15 cellular contexts compared by ENCODE assay signal in the genomic region with DNA sequence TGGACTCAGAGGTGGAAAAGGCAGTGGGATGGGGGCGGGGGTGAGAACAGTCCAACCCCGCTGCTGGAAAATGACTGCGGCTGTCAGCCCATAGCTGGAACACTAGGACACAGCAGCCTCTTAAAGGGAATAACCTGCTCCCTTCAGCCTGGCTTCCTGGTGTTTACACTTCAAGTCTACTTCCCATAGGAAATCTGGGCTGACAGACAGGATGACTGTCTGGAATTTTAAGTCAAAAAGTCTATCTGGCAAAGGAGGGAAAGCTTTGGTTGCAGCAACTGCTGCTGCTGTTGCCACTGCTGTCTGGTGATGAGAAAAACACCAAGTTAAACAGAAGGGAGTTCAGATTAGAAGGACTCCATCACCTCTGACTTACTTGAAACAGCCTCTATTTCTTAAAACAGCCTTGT. TPM values are rescaled to one million over a fixed set of nuclear protein-coding genes. Genes with fewer than 3 reads are reported as not detected.
DNase-seq lines count a peak whose midpoint lies in the region; ATAC-seq and TF ChIP-seq lines count a peak whose summit lies in the region.
"Had no signal": no experiment of that assay in that cellular context is flagged by ENCODE, and none has a peak within 500 bp of the region (broad histone marks: within the 10 kb centered on the region; RNA-seq: fewer than 3 reads in every experiment).

No MANE protein-coding gene starts in this region.

- H3K79me2 ChIP-seq in PC-9 (ENCODE audit: low read depth) (peaks cover 100% of the 10 kb centered on the region), trophoblast cell (ENCODE audit: control insufficient read depth, insufficient read depth, low read length, poor library complexity) (peaks cover 10% of the 10 kb centered on the region)

- H4K12ac ChIP-seq in trophoblast cell (ENCODE audit: low read depth, low read length): no peak overlapping the region

- H3K27ac Mint-ChIP-seq in activated T-helper 1 cell treated with anti-CD3 and anti-CD28 coated beads, Interleukin-12 subunit alpha, Interleukin-12 subunit beta, Interleukin-2, Interleukin-4 antibody, amounts not matched to agents 30 ng/mL and 10 ng/mL and 1 ng/mL, durations not matched to agents 14 hours and 24 hours and 36 hours: no peak overlapping the region
- H3K27ac Mint-ChIP-seq: HFFc6 had no signal

- H2AFZ ChIP-seq in PC-9: no peak overlapping the region
- no peak overlapping the region for H2AFZ ChIP-seq in trophoblast cell (ENCODE audit: insufficient read depth, low read length, poor library complexity)

- peaks cover 2% of the 10 kb centered on the region for H3K79me1 ChIP-seq in trophoblast cell (ENCODE audit: low read length)

- no peak overlapping the region for H2AK5ac ChIP-seq in trophoblast cell (ENCODE audit: low read length)

- H3K9me3 ChIP-seq in PC-9 (ENCODE audit: insufficient read depth, low read depth) (no peaks in the 10 kb centered on the region), trophoblast cell (ENCODE audit: insufficient read depth, low read depth, low read length) (no peaks in the 10 kb centered on the region)
- H3K9me3 ChIP-seq: MG63, SJSA1 had no signal

- H3K18ac ChIP-seq in trophoblast cell (ENCODE audit: low read length): no peak overlapping the region

- H3K23ac ChIP-seq in trophoblast cell (ENCODE audit: low read length): no peak overlapping the region

- no peak overlapping the region for H2BK12ac ChIP-seq in trophoblast cell (ENCODE audit: low read length)

- no peaks in the 10 kb centered on the region for H3K9me2 ChIP-seq in PC-9 (ENCODE audit: insufficient read depth)

- H3K4me1 Mint-ChIP-seq in activated T-helper 1 cell treated with anti-CD3 and anti-CD28 coated beads, Interleukin-12 subunit alpha, Interleukin-12 subunit beta, Interleukin-2, Interleukin-4 antibody, amounts not matched to agents 30 ng/mL and 10 ng/mL and 1 ng/mL, durations not matched to agents 14 hours and 24 hours and 36 hours (ENCODE audit: low read depth): no peaks in the 10 kb centered on the region

- peaks cover 79% of the 10 kb centered on the region for H3K36me3 ChIP-seq in PC-9 (ENCODE audit: low read depth)
- H3K36me3 ChIP-seq in trophoblast cell (ENCODE audit: control insufficient read depth in 1 of 2, insufficient read depth in 2 of 2, low read length in 2 of 2): peaks cover 16 to 43% of the 10 kb centered on the region in 2 experiments
- H3K36me3 ChIP-seq: MG63, SJSA1 had no signal

- H3K4me1 ChIP-seq in PC-9 (replicated peaks; ENCODE audit: insufficient read depth) (peaks cover 20% of the 10 kb centered on the region), trophoblast cell (ENCODE audit: control insufficient read depth in 1 of 2, insufficient read depth in 2 of 2, low read length in 2 of 2) (peaks cover 0 to 12% of the 10 kb centered on the region in 2 experiments)
- H3K4me1 ChIP-seq: SJSA1 had no signal

- H3K4me2 ChIP-seq in PC-9: no peak overlapping the region
- no peak overlapping the region for H3K4me2 ChIP-seq in trophoblast cell (ENCODE audit: low read length)

- peaks cover 3% of the 10 kb centered on the region for H3K27me3 Mint-ChIP-seq in activated T-helper 1 cell treated with anti-CD3 and anti-CD28 coated beads, Interleukin-12 subunit alpha, Interleukin-12 subunit beta, Interleukin-2, Interleukin-4 antibody, amounts not matched to agents 30 ng/mL and 10 ng/mL and 1 ng/mL, durations not matched to agents 14 hours and 24 hours and 36 hours (ENCODE audit: insufficient read depth)

- WGBS in trophoblast cell (ENCODE audit: extremely low coverage, insufficient coverage, insufficient read length): no CpG with 5 or more reads among the region's 3 CpGs

- no peaks in the 10 kb centered on the region for H3K9me3 Mint-ChIP-seq in activated T-helper 1 cell treated with anti-CD3 and anti-CD28 coated beads, Interleukin-12 subunit alpha, Interleukin-12 subunit beta, Interleukin-2, Interleukin-4 antibody, amounts not matched to agents 30 ng/mL and 10 ng/mL and 1 ng/mL, durations not matched to agents 14 hours and 24 hours and 36 hours
- H3K9me3 Mint-ChIP-seq: HFFc6 had no signal

- no peak overlapping the region for H4K91ac ChIP-seq in trophoblast cell (ENCODE audit: low read depth, low read length)

- no peak overlapping the region for H2BK5ac ChIP-seq in trophoblast cell (ENCODE audit: low read depth, low read length, poor library complexity)

- CTCF ChIA-PET in PC-9 (lab: Charles Lee): no interaction called here

- peaks cover 75% of the 10 kb centered on the region for H4K20me1 ChIP-seq in PC-9 (ENCODE audit: insufficient read depth)

- intact Hi-C loops in PC-9 (cut with micrococcal nuclease; ENCODE audit: unreplicated experiment) (no loop called here), left ventricle myocardium superior (cut with micrococcal nuclease) (no loop called here)
- intact Hi-C loops in activated T-helper 1 cell treated with anti-CD3 and anti-CD28 coated beads, Interleukin-12 subunit alpha, Interleukin-12 subunit beta, Interleukin-2, Interleukin-4 antibody, amounts not matched to agents 30 ng/mL and 10 ng/mL and 1 ng/mL, durations not matched to agents 14 hours and 24 hours and 36 hours (cut with micrococcal nuclease): no loop called here

- BruUV-seq in PC-9 (replicated peaks; lab: Mats Ljungman, UMichigan): no TSS peak

- ATAC-seq in left ventricle myocardium superior (peak; percentile 50), HG03432 (IDR thresholded peaks at IDR 0.05; ENCODE audit: unreplicated experiment) (no peak)

- no peak overlapping the region for H3K9ac ChIP-seq in trophoblast cell (ENCODE audit: low read length)

- H3K36me3 Mint-ChIP-seq in activated T-helper 1 cell treated with anti-CD3 and anti-CD28 coated beads, Interleukin-12 subunit alpha, Interleukin-12 subunit beta, Interleukin-2, Interleukin-4 antibody, amounts not matched to agents 30 ng/mL and 10 ng/mL and 1 ng/mL, durations not matched to agents 14 hours and 24 hours and 36 hours (ENCODE audit: low read depth): no peaks in the 10 kb centered on the region

- H3K14ac ChIP-seq in trophoblast cell (ENCODE audit: low read length): no peak overlapping the region

- DNase-seq in PC-9 (peak in 1 of 2 experiments; percentile 19), dermis blood vessel endothelial cell (peak; percentile 92), left ventricle myocardium superior (no peak), trophoblast cell (no peak), AG08396 (ENCODE audit: low spot score) (no peak)
- no peak for DNase-seq in activated T-helper 1 cell treated with anti-CD3 and anti-CD28 coated beads, Interleukin-12 subunit alpha, Interleukin-12 subunit beta, Interleukin-2, Interleukin-4 antibody, amounts not matched to agents 30 ng/mL and 10 ng/mL and 1 ng/mL, durations not matched to agents 14 hours and 24 hours and 36 hours (ENCODE audit: low spot score)
- DNase-seq: DMS 273 treated with DMSO at 0.1 percent for 48 hours, HFFc6, MG63, NCI-H1105, NCI-H1694 treated with DMSO at 0.1 percent for 48 hours, NCI-H446 treated with DMSO at 0.1 percent for 48 hours, NCI-H774 had no signal

- peaks cover 94% of the 10 kb centered on the region for H3F3A ChIP-seq in PC-9 (ENCODE audit: insufficient read depth, low read depth)

- H4K8ac ChIP-seq in trophoblast cell (ENCODE audit: low read depth, low read length): no peak overlapping the region

- POLR2A ChIA-PET in PC-9 (lab: Charles Lee; ENCODE audit: unreplicated experiment): no interaction called here

- H3K27ac ChIP-seq in PC-9 (peak overlapping the region; percentile 28), trophoblast cell (ENCODE audit: low read depth, low read length) (no peak overlapping the region)
- H3K27ac ChIP-seq: SJSA1 had no signal

- TF ChIP-seq CTCF in PC-9 (conservative IDR thresholded peaks at IDR 0.05): no peak

- peak overlapping the region; percentile 29 for H3K4ac ChIP-seq in trophoblast cell (ENCODE audit: low read depth, low read length)

- no peak overlapping the region for H2BK120ac ChIP-seq in trophoblast cell (ENCODE audit: insufficient read depth, low read length, poor library complexity)

- H3K4me3 ChIP-seq in PC-9 (no peak overlapping the region), trophoblast cell (ENCODE audit: low read depth, low read length) (no peak overlapping the region)
- H3K4me3 ChIP-seq: MG63, SJSA1 had no signal

- H3K4me3 Mint-ChIP-seq in activated T-helper 1 cell treated with anti-CD3 and anti-CD28 coated beads, Interleukin-12 subunit alpha, Interleukin-12 subunit beta, Interleukin-2, Interleukin-4 antibody, amounts not matched to agents 30 ng/mL and 10 ng/mL and 1 ng/mL, durations not matched to agents 14 hours and 24 hours and 36 hours: no peak overlapping the region
- H3K4me3 Mint-ChIP-seq: HFFc6 had no signal

- H3K27me3 ChIP-seq in PC-9 (ENCODE audit: insufficient read depth, low read depth): no peaks in the 10 kb centered on the region
- no peaks in the 10 kb centered on the region for H3K27me3 ChIP-seq in trophoblast cell (ENCODE audit: insufficient read depth, low read length)
- H3K27me3 ChIP-seq: MG63, SJSA1 had no signal

RNA-seq across cellular contexts. Expression of a gene that starts 44.9 kb away (rescaled TPM):
- total RNA-seq in PC-9 (2021) (172 and 219 TPM in 2 replicates), dermis blood vessel endothelial cell (56.0 and 71.9 TPM in 2 replicates), left ventricle myocardium superior (9.3 TPM)
- polyA plus RNA-seq in trophoblast cell (2013): 243 and 254 TPM in 2 replicates
- total RNA-seq in activated T-helper 1 cell treated with anti-CD3 and anti-CD28 coated beads, Interleukin-12 subunit alpha, Interleukin-12 subunit beta, Interleukin-2, Interleukin-4 antibody, amounts not matched to agents 30 ng/mL and 10 ng/mL and 1 ng/mL, durations not matched to agents 14 hours and 24 hours and 36 hours: 3.5 and 4.2 TPM in 2 replicates
